In genomic region chr10:52997007-52997406, GRCh38 we compare ENCODE assay signal across 26 cellular contexts.
DNase-seq lines count a peak whose midpoint lies in the region; TF ChIP-seq lines count a peak whose summit lies in the region.
"Had no signal": no experiment of that assay in that cellular context is flagged by ENCODE, and none has a peak within 500 bp of the region (broad histone marks: within the 10 kb centered on the region; RNA-seq: fewer than 3 reads in every experiment).

No MANE protein-coding gene starts in this region.

- intact Hi-C loops in A673 (cut with micrococcal nuclease; ENCODE audit: unreplicated experiment): no loop called here

- H3K27ac ChIP-seq in A673 (ENCODE audit: low read depth, low read length, poor library complexity, severe bottlenecking): no peak overlapping the region
- H3K27ac ChIP-seq in WERI-Rb-1: no peak overlapping the region
- H3K27ac ChIP-seq: 22Rv1, A549, BLaER1 had no signal

- CTCF ChIA-PET in A673 (lab: Charles Lee): no interaction called here
- CTCF ChIA-PET in HEK293T (lab: Yijun Ruan, JAX): no interaction called here

- H3K4me1 ChIP-seq in A673 (ENCODE audit: insufficient read depth, low read length, poor library complexity, severe bottlenecking): no peaks in the 10 kb centered on the region
- H3K4me1 ChIP-seq: A549, BE2C, BLaER1 had no signal

- H3K36me3 ChIP-seq in A673 (ENCODE audit: insufficient read depth, low read length, poor library complexity, severe bottlenecking): no peaks in the 10 kb centered on the region
- H3K36me3 ChIP-seq in WERI-Rb-1: no peaks in the 10 kb centered on the region
- H3K36me3 ChIP-seq: BE2C, BLaER1 had no signal

- TF ChIP-seq CTCF in A673 (conservative IDR thresholded peaks at IDR 0.05; ENCODE audit: low read depth, low read length) (no peak), WERI-Rb-1 (IDR thresholded peaks at IDR 0.05; ENCODE audit: low read depth, low read length) (no peak)

- POLR2A ChIA-PET in A673 (lab: Charles Lee; ENCODE audit: low non-redundant PET): no interaction called here
- POLR2A ChIA-PET in HEK293T (lab: Yijun Ruan, JAX): no interaction called here

- H3K27me3 ChIP-seq in A673 (replicated peaks; ENCODE audit: insufficient read depth, low read depth, low read length, poor library complexity) (no peaks in the 10 kb centered on the region), WERI-Rb-1 (ENCODE audit: insufficient read depth, low read depth, severe bottlenecking) (no peaks in the 10 kb centered on the region)
- H3K27me3 ChIP-seq: BE2C, BLaER1 had no signal

- H3K4me3 ChIP-seq in A673 (ENCODE audit: low read depth, low read length, poor library complexity, severe bottlenecking): no peak overlapping the region
- no peak overlapping the region for H3K4me3 ChIP-seq in WERI-Rb-1 (ENCODE audit: low read depth, low read length)
- H3K4me3 ChIP-seq: A549, BLaER1, GM12878 had no signal

- H3K9me3 ChIP-seq in A673 (ENCODE audit: low read depth, low read length, poor library complexity, severe bottlenecking) (peaks cover 19% of the 10 kb centered on the region), WERI-Rb-1 (ENCODE audit: severe bottlenecking) (no peaks in the 10 kb centered on the region)
- H3K9me3 ChIP-seq: A549, BE2C, BLaER1 had no signal

- no TSS peak for BruUV-seq in A673 (replicated peaks; lab: Mats Ljungman, UMichigan)

- peak; percentile 43 for DNase-seq in A673 (ENCODE audit: low spot score)
- DNase-seq in HEK293T (ENCODE audit: extremely low spot score): no peak
- peak; percentile 2 for DNase-seq in amniotic epithelial cell (ENCODE audit: low read depth)
- peak; percentile 2 for DNase-seq in left kidney (ENCODE audit: low read depth, low spot score)
- DNase-seq in putamen (ENCODE audit: low spot score): no peak
- no peak for DNase-seq in globus pallidus (ENCODE audit: low spot score)
- no peak for DNase-seq in WERI-Rb-1
- no peak for DNase-seq in NCI-H2107 (lab: John Stamatoyannopoulos, UW)
- DNase-seq: ACHN; BE2C; C1 segment of cervical spinal cord; CD4-positive, alpha-beta memory T cell; CD4-positive, CD25-positive, alpha-beta regulatory T cell; CD8-positive, alpha-beta memory T cell; COR-L47; DMS 273 treated with DMSO at 0.1 percent for 48 hours; DMS153; DMS53; DMS79; DND-41; EL; GDM1 had no signal

TF ChIP-seq in HEK293T, 16 proteins besides CTCF, POLR2A, EP300 and RAD21:
- TF ChIP-seq, protein P1, sequence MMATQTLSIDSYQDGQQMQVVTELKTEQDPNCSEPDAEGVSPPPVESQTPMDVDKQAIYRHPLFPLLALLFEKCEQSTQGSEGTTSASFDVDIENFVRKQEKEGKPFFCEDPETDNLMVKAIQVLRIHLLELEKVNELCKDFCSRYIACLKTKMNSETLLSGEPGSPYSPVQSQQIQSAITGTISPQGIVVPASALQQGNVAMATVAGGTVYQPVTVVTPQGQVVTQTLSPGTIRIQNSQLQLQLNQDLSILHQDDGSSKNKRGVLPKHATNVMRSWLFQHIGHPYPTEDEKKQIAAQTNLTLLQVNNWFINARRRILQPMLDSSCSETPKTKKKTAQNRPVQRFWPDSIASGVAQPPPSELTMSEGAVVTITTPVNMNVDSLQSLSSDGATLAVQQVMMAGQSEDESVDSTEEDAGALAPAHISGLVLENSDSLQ (IDR thresholded peaks at IDR 0.05): 0 out of 2 replicates have a peak, but pooled peaks have one; percentile 11
- TF ChIP-seq SP1 (IDR thresholded peaks at IDR 0.05) (no peak), BHLHE40 (IDR thresholded peaks at IDR 0.05; ENCODE audit: borderline replicate concordance) (no peak)

Comparison
In these comparisons a context has a peak if more than half of its experiments do, and no peak if none do; other contexts are left out.
1. DNase-seq: peak in A673 (single experiment), amniotic epithelial cell (single experiment) and left kidney (single experiment); none in HEK293T (single experiment), putamen (single experiment), globus pallidus (single experiment), WERI-Rb-1 (single experiment) and NCI-H2107 (single experiment).